ENCODE assay signal across 18 cellular contexts in genomic region chr14:61417141-61417540, GRCh38.
DNase-seq lines count a peak whose midpoint lies in the region; ATAC-seq and TF ChIP-seq lines count a peak whose summit lies in the region.
"Had no signal": no experiment of that assay in that cellular context is flagged by ENCODE, and none has a peak within 500 bp of the region (broad histone marks: within the 10 kb centered on the region; RNA-seq: fewer than 3 reads in every experiment).

No MANE protein-coding gene starts in this region.

- no peak for DNase-seq in stimulated activated naive CD8-positive, alpha-beta T cell treated with anti-CD3 and anti-CD28 coated beads, Interleukin-15, Interleukin-2, amounts not matched to agents 100 U/mL and 50 U/mL, for 24 hours
- DNase-seq in esophagus muscularis mucosa (ENCODE audit: extremely low spot score) (peak; percentile 8), substantia nigra (lab: John Stamatoyannopoulos, UW) (no peak)
- DNase-seq: activated naive CD4-positive, alpha-beta T cell treated with Interleukin-2 at 50 U/mL for 16 hours; erythroblast; NCI-H2081; NCI-H510A treated with DMSO at 0.1 percent for 48 hours; occipital lobe; sigmoid colon had no signal

- peak overlapping the region; percentile 38 for H3K27ac ChIP-seq in VCaP
- H3K27ac ChIP-seq in esophagus muscularis mucosa (replicated peaks in 1 of 4), result no peak overlapping the region
- no peak overlapping the region for H3K27ac ChIP-seq in substantia nigra (ENCODE audit: low read depth, low read length, poor library complexity, severe bottlenecking)
- H3K27ac ChIP-seq: RWPE1, sigmoid colon had no signal

- intact Hi-C loops in esophagus muscularis mucosa (cut with DNase I), result no loop called here

- no peaks in the 10 kb centered on the region for H3K4me1 Mint-ChIP-seq in stimulated activated naive CD8-positive, alpha-beta T cell treated with anti-CD3 and anti-CD28 coated beads, Interleukin-15, Interleukin-2, amounts not matched to agents 100 ng/mL and 50 ng/mL, for 24 hours (ENCODE audit: low read depth)
- H3K4me1 Mint-ChIP-seq: brain had no signal

- TF ChIP-seq EP300 in esophagus muscularis mucosa (IDR thresholded peaks at IDR 0.05), result no peak

- no peak for TF ChIP-seq POLR2A in esophagus muscularis mucosa (IDR thresholded peaks at IDR 0.05; ENCODE audit: low read depth)

- no peaks in the 10 kb centered on the region for H3K36me3 ChIP-seq in esophagus muscularis mucosa
- H3K36me3 ChIP-seq: HAP-1, sigmoid colon had no signal

- WGBS in esophagus muscularis mucosa, result 63% methylated on average over 4 of the region's 4 CpGs

- H3K4me3 Mint-ChIP-seq in stimulated activated naive CD8-positive, alpha-beta T cell treated with anti-CD3 and anti-CD28 coated beads, Interleukin-15, Interleukin-2, amounts not matched to agents 100 ng/mL and 50 ng/mL, for 24 hours, result peak overlapping the region; percentile 37
- H3K4me3 Mint-ChIP-seq: B cell, brain had no signal

- no peak overlapping the region for H3K4me3 ChIP-seq in esophagus muscularis mucosa
- H3K4me3 ChIP-seq: HAP-1, K562, sigmoid colon had no signal

- H3K27ac Mint-ChIP-seq in stimulated activated naive CD8-positive, alpha-beta T cell treated with anti-CD3 and anti-CD28 coated beads, Interleukin-15, Interleukin-2, amounts not matched to agents 100 ng/mL and 50 ng/mL, for 24 hours, result peak overlapping the region; percentile 90
- H3K27ac Mint-ChIP-seq: B cell, brain had no signal

- no peaks in the 10 kb centered on the region for H3K27me3 ChIP-seq in esophagus muscularis mucosa
- H3K27me3 ChIP-seq: sigmoid colon had no signal

- no peaks in the 10 kb centered on the region for H3K9me3 Mint-ChIP-seq in stimulated activated naive CD8-positive, alpha-beta T cell treated with anti-CD3 and anti-CD28 coated beads, Interleukin-15, Interleukin-2, amounts not matched to agents 100 ng/mL and 50 ng/mL, for 24 hours
- H3K9me3 Mint-ChIP-seq: brain had no signal

- peaks cover 0 to 29% (median 11%) of the 10 kb centered on the region in 4 donors for H3K4me1 ChIP-seq in esophagus muscularis mucosa
- H3K4me1 ChIP-seq: HAP-1, sigmoid colon had no signal

- H3K36me3 Mint-ChIP-seq in stimulated activated naive CD8-positive, alpha-beta T cell treated with anti-CD3 and anti-CD28 coated beads, Interleukin-15, Interleukin-2, amounts not matched to agents 100 ng/mL and 50 ng/mL, for 24 hours (ENCODE audit: low read depth), result peaks cover 30% of the 10 kb centered on the region
- H3K36me3 Mint-ChIP-seq: brain had no signal

- no peak for ATAC-seq in stimulated activated naive CD8-positive, alpha-beta T cell treated with anti-CD3 and anti-CD28 coated beads, Interleukin-15, Interleukin-2, amounts not matched to agents 100 U/mL and 50 U/mL, for 24 hours
- ATAC-seq in HG02970 (IDR thresholded peaks at IDR 0.05; ENCODE audit: low FRiP score, unreplicated experiment), result no peak
- no peak for ATAC-seq in GM21390 (IDR thresholded peaks at IDR 0.05; ENCODE audit: unreplicated experiment)
- ATAC-seq: K562 had no signal

- no peaks in the 10 kb centered on the region for H3K27me3 Mint-ChIP-seq in stimulated activated naive CD8-positive, alpha-beta T cell treated with anti-CD3 and anti-CD28 coated beads, Interleukin-15, Interleukin-2, amounts not matched to agents 100 ng/mL and 50 ng/mL, for 24 hours
- H3K27me3 Mint-ChIP-seq: B cell had no signal

- TF ChIP-seq CTCF in VCaP (conservative IDR thresholded peaks at IDR 0.05) (no peak), esophagus muscularis mucosa (IDR thresholded peaks at IDR 0.05) (no peak)

- no peaks in the 10 kb centered on the region for H3K9me3 ChIP-seq in esophagus muscularis mucosa
- H3K9me3 ChIP-seq: HAP-1, sigmoid colon had no signal
